ENCODE assay signal across 9 cellular contexts in the genomic region with DNA sequence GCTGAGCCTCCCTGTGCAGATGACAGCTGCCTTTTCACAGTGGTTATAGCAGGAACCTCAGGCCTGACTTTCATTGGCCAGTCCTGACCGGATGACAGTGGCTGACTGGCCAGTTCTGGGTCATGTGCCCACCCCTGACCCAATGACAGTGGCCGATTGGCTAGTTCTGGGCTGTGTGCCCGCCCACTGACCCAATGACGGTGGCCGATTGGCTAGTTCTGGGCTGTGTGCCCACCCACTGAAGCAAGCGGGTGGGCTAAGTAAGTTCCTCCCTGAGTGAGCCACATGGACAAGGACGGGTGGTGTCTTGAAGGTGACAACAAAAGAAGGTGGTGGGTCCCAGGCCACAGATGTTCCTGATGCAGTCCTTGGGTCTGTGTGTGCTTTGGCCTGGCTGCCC. TPM values are rescaled to one million over a fixed set of nuclear protein-coding genes. Genes with fewer than 3 reads are reported as not detected.
DNase-seq lines count a peak whose midpoint lies in the region; ATAC-seq and TF ChIP-seq lines count a peak whose summit lies in the region.
"Had no signal": no experiment of that assay in that cellular context is flagged by ENCODE, and none has a peak within 500 bp of the region (broad histone marks: within the 10 kb centered on the region; RNA-seq: fewer than 3 reads in every experiment).

No MANE protein-coding gene starts in this region.

- H3K36me3 Mint-ChIP-seq in T-helper 17 cell (ENCODE audit: low read depth): peaks cover 5% of the 10 kb centered on the region

- ATAC-seq in T-helper 17 cell (peak; percentile 55), GM21786 (IDR thresholded peaks at IDR 0.05; ENCODE audit: unreplicated experiment) (no peak), HG02970 (IDR thresholded peaks at IDR 0.05; ENCODE audit: low FRiP score, unreplicated experiment) (no peak)

- TF ChIP-seq CTCF in AG10803 (conservative IDR thresholded peaks at IDR 0.05; ENCODE audit: low read length): no peak
- no peak for TF ChIP-seq CTCF in GM12865 (IDR thresholded peaks at IDR 0.05; ENCODE audit: insufficient read depth, low read depth, low read length, missing control alignments)

- no peaks in the 10 kb centered on the region for H3K27me3 Mint-ChIP-seq in T-helper 17 cell

- no peaks in the 10 kb centered on the region for H3K9me3 ChIP-seq in T-helper 17 cell (ENCODE audit: control insufficient read depth, low read length, poor library complexity, severe bottlenecking)

- H3K4me3 Mint-ChIP-seq in T-helper 17 cell: no peak overlapping the region

- DNase-seq in AG10803 (ENCODE audit: low read depth) (peak; percentile 6), GM12865 (ENCODE audit: low read depth) (peak; percentile 38), T-helper 17 cell (no peak), iPS DF 19.7 (ENCODE audit: low read depth, low spot score) (peak; percentile 69), OCI-M1 (lab: John Stamatoyannopoulos, UW) (no peak), GM19240 (ENCODE audit: insufficient read length, low spot score) (no peak)
- DNase-seq: activated CD4-positive, CD25-positive, alpha-beta regulatory T cell had no signal

- no peak overlapping the region for H3K4me3 ChIP-seq in AG10803 (ENCODE audit: low read length)
- H3K4me3 ChIP-seq in GM12865 (ENCODE audit: low read depth, low read length): no peak overlapping the region

- no peak overlapping the region for H3K27ac Mint-ChIP-seq in T-helper 17 cell

- H3K4me1 Mint-ChIP-seq in T-helper 17 cell: peaks cover 7% of the 10 kb centered on the region

RNA-seq across cellular contexts. Expression of gene DEF8, which starts 9.5 kb away (rescaled TPM):
- total RNA-seq in T-helper 17 cell: 10 to 100 TPM; 32.5 to 38.3 TPM

RNA-seq across cellular contexts. Expression of gene TUBB3, which starts 34.9 kb away (rescaled TPM):
- total RNA-seq in T-helper 17 cell: under 1 TPM; 0.52 to 0.96 TPM

RNA-seq across cellular contexts. Expression of gene MC1R, which starts 39.4 kb away (rescaled TPM):
- total RNA-seq in T-helper 17 cell: 10 to 100 TPM; 10.1 to 13.8 TPM

Comparison
In these comparisons a context has a peak if more than half of its experiments do, and no peak if none do; other contexts are left out.
1. DNase-seq: peak in AG10803 (single experiment), GM12865 (single experiment) and iPS DF 19.7 (single experiment); none in T-helper 17 cell (0 of 3), OCI-M1 (single experiment) and GM19240 (single experiment).